Comparison of ENCODE assay signal across 24 cellular contexts in genomic region chr1:115203287-115203686, GRCh38.
"Had no signal": no experiment of that assay in that cellular context is flagged by ENCODE, and none has a peak within 500 bp of the region (broad histone marks: within the 10 kb centered on the region; RNA-seq: fewer than 3 reads in every experiment).

No MANE protein-coding gene starts in this region.

- H3K27ac ChIP-seq: body of pancreas, epithelial cell of prostate, esophagus squamous epithelium, gastroesophageal sphincter had no signal

- ATAC-seq: activated CD8-positive, alpha-beta T cell treated with anti-CD3 and anti-CD28 coated beads for 36 hours; activated T-cell treated with anti-CD3 and anti-CD28 coated beads, Interleukin-2, amount 50 U/mL, for 4 hours; activated T-helper 17 cell treated with anti-CD3 and anti-CD28 coated beads, Interleukin-2, amount 50 U/mL, for 72 hours; body of pancreas; gastroesophageal sphincter had no signal

- DNase-seq: activated CD4-positive, alpha-beta T cell treated with anti-CD3 and anti-CD28 coated beads for 48 hours; activated CD4-positive, alpha-beta T cell treated with anti-CD3 and anti-CD28 coated beads, Interleukin-2, amount 50 U/mL, for 1 hour; activated CD4-positive, alpha-beta T cell treated with anti-CD3 and anti-CD28 coated beads, Interleukin-2, amount 50 U/mL, for 48 hours; activated CD4-positive, CD25-positive, alpha-beta regulatory T cell; activated CD8-positive, alpha-beta memory T cell treated with anti-CD3 and anti-CD28 coated beads for 24 hours; activated CD8-positive, alpha-beta T cell treated with anti-CD3 and anti-CD28 coated beads for 36 hours; activated effector memory CD4-positive, alpha-beta T cell treated with Interleukin-2 at 50 U/mL for 16 hours; activated gamma-delta T cell treated with Interleukin-2 at 50 U/mL for 16 hours; activated naive CD4-positive, alpha-beta T cell treated with anti-CD3 and anti-CD28 coated beads, Interleukin-2, amount 50 U/mL, for 16 hours; activated naive CD4-positive, alpha-beta T cell treated with Interleukin-2 at 50 U/mL for 16 hours; activated T-cell treated with anti-CD3 and anti-CD28 coated beads, Interleukin-2, amount 50 U/mL, for 4 hours; amniotic stem cell; anterior cingulate cortex; body of pancreas; caudate nucleus; cortex of kidney; effector CD8-positive, alpha-beta T cell; esophagus squamous epithelium; foreskin melanocyte; T-helper 2 cell had no signal

- FAIRE-seq: endothelial cell of umbilical vein had no signal

- H3K4me3 ChIP-seq: body of pancreas, esophagus squamous epithelium, gastroesophageal sphincter had no signal

- H3K27me3 ChIP-seq: body of pancreas, esophagus squamous epithelium, gastroesophageal sphincter had no signal

- H3K36me3 ChIP-seq: esophagus squamous epithelium, gastroesophageal sphincter had no signal

- H3K4me1 ChIP-seq: esophagus squamous epithelium, gastroesophageal sphincter had no signal
